19 cellular contexts compared by ENCODE assay signal in the genomic region with DNA sequence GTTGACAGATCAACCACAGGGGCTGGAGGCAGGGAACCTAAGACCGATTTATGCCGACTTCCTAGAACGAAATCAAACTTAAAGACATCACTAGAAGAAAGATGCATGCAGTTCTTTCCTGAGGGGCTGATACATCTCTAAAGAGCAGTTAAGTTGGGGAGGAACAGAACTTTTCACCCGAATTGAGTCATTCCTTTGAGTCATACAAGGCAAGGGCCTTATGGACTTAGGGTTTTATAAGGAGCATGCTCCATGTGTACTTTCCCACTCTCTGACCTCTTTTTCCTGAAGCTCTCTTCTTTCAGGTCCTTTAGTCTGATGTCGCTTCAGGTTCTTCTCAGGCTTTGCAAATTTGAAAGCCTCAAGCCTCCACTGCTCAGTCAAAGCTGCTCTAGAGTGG. TPM values are rescaled to one million over a fixed set of nuclear protein-coding genes. Genes with fewer than 3 reads are reported as not detected.
DNase-seq lines count a peak whose midpoint lies in the region; ATAC-seq and TF ChIP-seq lines count a peak whose summit lies in the region.
"Had no signal": no experiment of that assay in that cellular context is flagged by ENCODE, and none has a peak within 500 bp of the region (broad histone marks: within the 10 kb centered on the region; RNA-seq: fewer than 3 reads in every experiment).

No MANE protein-coding gene starts in this region.

- H3K27ac ChIP-seq in VCaP: peak overlapping the region; percentile 47
- H3K27ac ChIP-seq: body of pancreas, esophagus squamous epithelium, SJSA1, suprapubic skin had no signal

- TF ChIP-seq CTCF in VCaP (conservative IDR thresholded peaks at IDR 0.05) (no peak), fibroblast of the aortic adventitia (IDR thresholded peaks at IDR 0.05; ENCODE audit: insufficient read depth, low read length) (no peak)

- H3K4me3 ChIP-seq in fibroblast of the aortic adventitia (ENCODE audit: low read depth, low read length): no peak overlapping the region
- H3K4me3 ChIP-seq: body of pancreas, esophagus squamous epithelium, GM12878, SJSA1, suprapubic skin had no signal

- no peak for ATAC-seq in HG02840 (IDR thresholded peaks at IDR 0.05; ENCODE audit: low FRiP score, unreplicated experiment)
- ATAC-seq: body of pancreas, sciatic nerve had no signal

- peak; percentile 6 for DNase-seq in A172 (ENCODE audit: low spot score)
- peak; percentile 56 for DNase-seq in EL
- DNase-seq in fibroblast of the aortic adventitia (ENCODE audit: low read depth): peak; percentile 47
- DNase-seq in SIG-M5 treated with dmso at 0.1 percent for 504 hours (lab: John Stamatoyannopoulos, UW; ENCODE audit: unreplicated experiment): no peak
- no peak for DNase-seq in GDM1 (lab: John Stamatoyannopoulos, UW)
- no peak for DNase-seq in central memory CD4-positive, alpha-beta T cell
- DNase-seq: activated CD4-positive, CD25-positive, alpha-beta regulatory T cell treated with anti-CD3 and anti-CD28 coated beads, Interleukin-2, amount 50 U/mL, for 72 hours; body of pancreas; esophagus squamous epithelium; NCI-H1048; NCI-H2107; NCI-H526 treated with DMSO at 0.1 percent for 48 hours; T-helper 2 cell had no signal

RNA-seq across cellular contexts. Expression of a gene that starts 7.9 kb away (rescaled TPM):
- 37.7 and 39.9 TPM in 2 replicates for total RNA-seq in A172 (2014; rRNA removed; shearing (Covaris generic))
- total RNA-seq in fibroblast of the aortic adventitia (ENCODE audit: low replicate concordance): 78.8 and 144 TPM in 2 replicates

RNA-seq across cellular contexts. Expression of a gene that starts 43.0 kb away (rescaled TPM):
- total RNA-seq in A172 (2014; rRNA removed; shearing (Covaris generic)): 18.7 and 24.9 TPM in 2 replicates
- 40.0 and 46.7 TPM in 2 replicates for total RNA-seq in fibroblast of the aortic adventitia (ENCODE audit: low replicate concordance)

Comparison
In these comparisons a context has a peak if more than half of its experiments do, and no peak if none do; other contexts are left out.
1. DNase-seq: peak in A172 (single experiment), EL (single experiment) and fibroblast of the aortic adventitia (single experiment); none in SIG-M5 treated with dmso at 0.1 percent for 504 hours (single experiment), GDM1 (single experiment) and central memory CD4-positive, alpha-beta T cell (single experiment).